In genomic region chr6:978937-979685, GRCh38 we compare ENCODE assay signal across 19 cellular contexts.
DNase-seq lines count a peak whose midpoint lies in the region; ATAC-seq and TF ChIP-seq lines count a peak whose summit lies in the region.
"Had no signal": no experiment of that assay in that cellular context is flagged by ENCODE, and none has a peak within 500 bp of the region (broad histone marks: within the 10 kb centered on the region; RNA-seq: fewer than 3 reads in every experiment).

No MANE protein-coding gene starts in this region.

- H3K27me3 ChIP-seq in mammary epithelial cell (ENCODE audit: insufficient read depth, low read length), result peaks cover 3% of the 10 kb centered on the region

- no peak overlapping the region for H3K27ac ChIP-seq in mammary epithelial cell (ENCODE audit: insufficient read depth, low read depth, low read length)

- 72% methylated on average over 4 of the region's 4 CpGs for WGBS in mammary epithelial cell (ENCODE audit: low coverage, missing lambda C conversion rate)

- H3K27me3 Mint-ChIP-seq in MCF 10A (ENCODE audit: insufficient read depth, unreplicated experiment), result no peaks in the 10 kb centered on the region

- peaks cover 17% of the 10 kb centered on the region for H3K9me3 Mint-ChIP-seq in MCF 10A (ENCODE audit: unreplicated experiment)

- no peak overlapping the region for H3K4me3 Mint-ChIP-seq in MCF 10A (ENCODE audit: unreplicated experiment)
- H3K4me3 Mint-ChIP-seq: CD8-positive, alpha-beta memory T cell had no signal

- DNase-seq in MCF 10A (ENCODE audit: unreplicated experiment), result no peak
- no peak for DNase-seq in mammary epithelial cell
- peak; percentile 40 for DNase-seq in astrocyte of the hippocampus (ENCODE audit: low read depth, low spot score)
- DNase-seq in fibroblast of villous mesenchyme (ENCODE audit: low read depth), result peak; percentile 13
- DNase-seq in stimulated activated naive CD8-positive, alpha-beta T cell treated with anti-CD3 and anti-CD28 coated beads, Interleukin-15, Interleukin-2, amounts not matched to agents 100 U/mL and 50 U/mL, for 24 hours, result no peak
- DNase-seq in cortex of kidney (lab: John Stamatoyannopoulos, UW), result no peak
- DNase-seq: 8988T; CD8-positive, alpha-beta memory T cell; DMS79; Karpas-422; NCI-H1417; NCI-H1930; NCI-H2171; NCI-H446 treated with DMSO at 0.1 percent for 48 hours; NCI-H748 treated with DMSO at 0.1 percent for 48 hours; SW 1271 had no signal

- TF ChIP-seq CTCF in MCF 10A (IDR thresholded peaks at IDR 0.05; ENCODE audit: unreplicated experiment), result no peak
- TF ChIP-seq CTCF in mammary epithelial cell (conservative IDR thresholded peaks at IDR 0.05 in 1 of 2, IDR thresholded peaks at IDR 0.05 in 1 of 2; ENCODE audit: extremely low read depth in 1 of 2, insufficient read depth in 1 of 2, low read depth in 1 of 2, low read length in 2 of 2), result no peak
- TF ChIP-seq CTCF in fibroblast of villous mesenchyme (IDR thresholded peaks at IDR 0.05; ENCODE audit: insufficient read depth, low read depth, low read length), result no peak

- intact Hi-C loops in MCF 10A (cut with micrococcal nuclease), result no loop called here
- intact Hi-C loops in mammary epithelial cell (cut with micrococcal nuclease), result no loop called here

- CTCF ChIA-PET in MCF 10A (lab: Yijun Ruan, JAX), result no interaction called here
- CTCF ChIA-PET in mammary epithelial cell (lab: Charles Lee; ENCODE audit: low non-redundant PET), result no interaction called here

- H2AFZ ChIP-seq in mammary epithelial cell (ENCODE audit: low read depth, low read length), result no peak overlapping the region

- peaks cover 3% of the 10 kb centered on the region for H3K9me3 ChIP-seq in mammary epithelial cell (replicated peaks; ENCODE audit: insufficient read depth, low read length)

- H3K36me3 Mint-ChIP-seq in MCF 10A (ENCODE audit: insufficient read depth, unreplicated experiment), result no peaks in the 10 kb centered on the region
- H3K36me3 Mint-ChIP-seq: CD8-positive, alpha-beta memory T cell had no signal

- no peaks in the 10 kb centered on the region for H3K4me1 ChIP-seq in mammary epithelial cell (ENCODE audit: insufficient read depth, low read length)

- no peak overlapping the region for H3K4me3 ChIP-seq in mammary epithelial cell (replicated peaks in 1 of 3; ENCODE audit: insufficient read depth in 1 of 3, low read depth in 2 of 3, low read length in 3 of 3)
- H3K4me3 ChIP-seq in fibroblast of villous mesenchyme (ENCODE audit: low read depth, low read length), result no peak overlapping the region
- H3K4me3 ChIP-seq: GM12878 had no signal

- H3K9ac ChIP-seq in mammary epithelial cell (ENCODE audit: insufficient read depth, low read length), result no peak overlapping the region

- H3K36me3 ChIP-seq in mammary epithelial cell (ENCODE audit: insufficient read depth, low read length), result no peaks in the 10 kb centered on the region

- no peaks in the 10 kb centered on the region for H3K4me1 Mint-ChIP-seq in MCF 10A (ENCODE audit: insufficient read depth, unreplicated experiment)
- H3K4me1 Mint-ChIP-seq: CD8-positive, alpha-beta memory T cell had no signal

- H3K79me2 ChIP-seq in mammary epithelial cell (ENCODE audit: insufficient read depth, low read length), result no peaks in the 10 kb centered on the region

- H3K4me2 ChIP-seq in mammary epithelial cell (ENCODE audit: insufficient read depth, low read depth, low read length), result no peak overlapping the region

- H4K20me1 ChIP-seq in mammary epithelial cell (ENCODE audit: insufficient read depth, low read length), result no peaks in the 10 kb centered on the region

- in situ Hi-C loops in mammary epithelial cell (cut with MboI; ENCODE audit: low sequenced_read_pairs in 2 of 2), result no loop called here

- BruUV-seq in MCF 10A (replicated peaks; lab: Mats Ljungman, UMichigan) (no TSS peak), mammary epithelial cell (replicated peaks; lab: Mats Ljungman, UMichigan) (no TSS peak)

- ATAC-seq in GM19452 (IDR thresholded peaks at IDR 0.05; ENCODE audit: unreplicated experiment), result no peak
- no peak for ATAC-seq in GM18511 (IDR thresholded peaks at IDR 0.05; ENCODE audit: unreplicated experiment)
- ATAC-seq in stimulated activated naive CD8-positive, alpha-beta T cell treated with anti-CD3 and anti-CD28 coated beads, Interleukin-15, Interleukin-2, amounts not matched to agents 100 U/mL and 50 U/mL, for 24 hours, result no peak
- ATAC-seq: GM12878 had no signal

- dilution Hi-C loops in mammary epithelial cell (cut with HindIII; ENCODE audit: low sequenced_read_pairs), result no loop called here

- peak overlapping the region; percentile 39 for H3K27ac Mint-ChIP-seq in MCF 10A (ENCODE audit: low read depth, unreplicated experiment)
- H3K27ac Mint-ChIP-seq: CD8-positive, alpha-beta memory T cell had no signal

- POLR2A ChIA-PET in MCF 10A (lab: Yijun Ruan, JAX), result interaction anchor here (0.7 kb wide), 1 partner anchor 13 kb away, joined by 3 read pairs; no protein-coding TSS in a partner anchor

Comparison
In these comparisons a context has a peak if more than half of its experiments do, and no peak if none do; other contexts are left out.
1. DNase-seq: peak in astrocyte of the hippocampus (single experiment) and fibroblast of villous mesenchyme (single experiment); none in MCF 10A (single experiment), mammary epithelial cell (single experiment), stimulated activated naive CD8-positive, alpha-beta T cell treated with anti-CD3 and anti-CD28 coated beads, Interleukin-15, Interleukin-2, amounts not matched to agents 100 U/mL and 50 U/mL, for 24 hours (single experiment) and cortex of kidney (single experiment).